19 cellular contexts compared by ENCODE assay signal in the genomic region with DNA sequence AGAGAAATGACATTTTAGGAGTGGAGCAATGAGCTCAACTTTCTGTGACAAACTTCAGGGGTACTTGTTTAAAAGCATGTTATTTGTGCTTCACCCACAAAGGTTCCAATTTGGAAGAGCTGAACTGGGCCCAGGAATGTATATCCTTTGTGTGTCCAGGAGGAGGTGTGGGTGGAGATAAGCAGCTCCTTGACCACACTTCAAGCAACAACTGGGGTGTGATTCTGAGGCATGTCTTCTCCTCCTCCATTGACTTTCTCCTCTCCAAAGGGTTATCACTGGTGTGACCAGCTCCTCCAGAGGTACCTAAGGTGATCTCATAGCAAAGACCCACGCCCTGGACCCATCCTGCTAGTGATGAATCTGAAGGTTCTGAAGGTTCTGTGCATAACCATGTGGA.
A peak's percentile ranks its signal among the peaks of the same experiment; 100 is the strongest.
DNase-seq lines count a peak whose midpoint lies in the region; ATAC-seq and TF ChIP-seq lines count a peak whose summit lies in the region.
"Had no signal": no experiment of that assay in that cellular context is flagged by ENCODE, and none has a peak within 500 bp of the region (broad histone marks: within the 10 kb centered on the region; RNA-seq: fewer than 3 reads in every experiment).

No MANE protein-coding gene starts in this region.

- peak overlapping the region; percentile 73 for H3K27ac ChIP-seq in left ventricle myocardium inferior (replicated peaks)
- H3K27ac ChIP-seq in mesenchymal stem cell (ENCODE audit: low read length, poor library complexity, severe bottlenecking) = no peak overlapping the region
- peak overlapping the region; percentile 44 to 49 for H3K27ac ChIP-seq in aorta (ENCODE audit: low read depth in 1 of 2, low read length in 2 of 2)
- H3K27ac ChIP-seq: foreskin keratinocyte had no signal

- H2BK5ac ChIP-seq in mesenchymal stem cell (ENCODE audit: low read depth, low read length, poor library complexity, severe bottlenecking) = peak overlapping the region; percentile 12

- 94% methylated on average over 1 of the region's 1 CpG for WGBS in mesenchymal stem cell
- 99 to 100% methylated on average over 1 of the region's 1 CpG for WGBS in aorta, 2 donors

- no peak overlapping the region for H2AFZ ChIP-seq in mesenchymal stem cell (ENCODE audit: low read depth, low read length)

- H3K14ac ChIP-seq in mesenchymal stem cell (ENCODE audit: low read length in 2 of 2) = no peak overlapping the region

- H3K27me3 ChIP-seq in left ventricle myocardium inferior (ENCODE audit: low read depth) = no peaks in the 10 kb centered on the region
- H3K27me3 ChIP-seq in mesenchymal stem cell (ENCODE audit: control insufficient read depth in 1 of 2, insufficient read depth in 1 of 2, low read length in 2 of 2) = no peaks in the 10 kb centered on the region
- no peaks in the 10 kb centered on the region for H3K27me3 ChIP-seq in aorta (ENCODE audit: control insufficient read depth in 1 of 2, insufficient read depth in 2 of 2, low read length in 1 of 2)
- H3K27me3 ChIP-seq: foreskin keratinocyte, Peyer's patch had no signal

- H3K36me3 ChIP-seq in left ventricle myocardium inferior (no peaks in the 10 kb centered on the region), mesenchymal stem cell (ENCODE audit: control insufficient read depth in 1 of 2, insufficient read depth in 2 of 2, low read depth in 1 of 2, low read length in 2 of 2) (no peaks in the 10 kb centered on the region), aorta (ENCODE audit: control insufficient read depth in 1 of 2, insufficient read depth in 2 of 2, low read length in 1 of 2) (no peaks in the 10 kb centered on the region)
- H3K36me3 ChIP-seq: Peyer's patch had no signal

- H3K18ac ChIP-seq in mesenchymal stem cell (ENCODE audit: low read depth in 1 of 2, low read length in 2 of 2) = peak overlapping the region; percentile 81 to 89

- H3K4ac ChIP-seq in mesenchymal stem cell (ENCODE audit: low read depth in 1 of 2, low read length in 2 of 2) = peak overlapping the region; percentile 72 to 79

- peak overlapping the region; percentile 72 for H3K9ac ChIP-seq in mesenchymal stem cell (ENCODE audit: low read length)

- no peak overlapping the region for H2AK5ac ChIP-seq in mesenchymal stem cell (ENCODE audit: low read length, severe bottlenecking)

- H3K36me3 Mint-ChIP-seq in activated T-helper 1 cell treated with anti-CD3 and anti-CD28 coated beads, Interleukin-12 subunit alpha, Interleukin-12 subunit beta, Interleukin-2, Interleukin-4 antibody, amounts not matched to agents 30 ng/mL and 10 ng/mL and 1 ng/mL, durations not matched to agents 14 hours and 24 hours and 36 hours (ENCODE audit: low read depth) = no peaks in the 10 kb centered on the region
- H3K36me3 Mint-ChIP-seq: stimulated activated naive B cell treated with anti-CD40 and anti-IgM and Interleukin-4, amounts not matched to agents 10 μg/mL and 1 μg/mL and 100 μg/mL, for 72 hours had no signal

- no peak overlapping the region for H3K4me2 ChIP-seq in mesenchymal stem cell (ENCODE audit: low read length, poor library complexity, severe bottlenecking)

- H3K4me1 ChIP-seq in left ventricle myocardium inferior = peaks cover 73% of the 10 kb centered on the region
- peaks cover 36% of the 10 kb centered on the region for H3K4me1 ChIP-seq in mesenchymal stem cell (ENCODE audit: control insufficient read depth, insufficient read depth, low read depth, low read length)
- peaks cover 0 to 8% of the 10 kb centered on the region in 2 donors for H3K4me1 ChIP-seq in aorta (ENCODE audit: control insufficient read depth in 1 of 2, insufficient read depth in 2 of 2, low read length in 2 of 2)

- no peak overlapping the region for H3K4me3 Mint-ChIP-seq in activated T-helper 1 cell treated with anti-CD3 and anti-CD28 coated beads, Interleukin-12 subunit alpha, Interleukin-12 subunit beta, Interleukin-2, Interleukin-4 antibody, amounts not matched to agents 30 ng/mL and 10 ng/mL and 1 ng/mL, durations not matched to agents 14 hours and 24 hours and 36 hours
- H3K4me3 Mint-ChIP-seq: stimulated activated naive B cell treated with anti-CD40 and anti-IgM and Interleukin-4, amounts not matched to agents 10 μg/mL and 1 μg/mL and 100 μg/mL, for 72 hours had no signal

- H3K23ac ChIP-seq in mesenchymal stem cell (ENCODE audit: low read length in 2 of 2) = no peak overlapping the region

- H2BK120ac ChIP-seq in mesenchymal stem cell (ENCODE audit: low read depth, low read length) = peak overlapping the region; percentile 71

- H3K9me3 ChIP-seq in left ventricle myocardium inferior (replicated peaks) (no peaks in the 10 kb centered on the region), mesenchymal stem cell (ENCODE audit: control insufficient read depth, low read length) (no peaks in the 10 kb centered on the region), aorta (ENCODE audit: control insufficient read depth, low read length) (no peaks in the 10 kb centered on the region)
- H3K9me3 ChIP-seq: Peyer's patch had no signal

- H2BK15ac ChIP-seq in mesenchymal stem cell (ENCODE audit: low read depth, poor library complexity, severe bottlenecking) = no peak overlapping the region

- peak overlapping the region; percentile 66 to 90 for H2BK12ac ChIP-seq in mesenchymal stem cell (ENCODE audit: low read length in 2 of 2)

- peak overlapping the region; percentile 36 for H3K27ac Mint-ChIP-seq in activated T-helper 1 cell treated with anti-CD3 and anti-CD28 coated beads, Interleukin-12 subunit alpha, Interleukin-12 subunit beta, Interleukin-2, Interleukin-4 antibody, amounts not matched to agents 30 ng/mL and 10 ng/mL and 1 ng/mL, durations not matched to agents 14 hours and 24 hours and 36 hours
- H3K27ac Mint-ChIP-seq: stimulated activated naive B cell treated with anti-CD40 and anti-IgM and Interleukin-4, amounts not matched to agents 10 μg/mL and 1 μg/mL and 100 μg/mL, for 72 hours had no signal

- H3K4me3 ChIP-seq in left ventricle myocardium inferior (no peak overlapping the region), mesenchymal stem cell (ENCODE audit: insufficient read depth in 1 of 2, low read depth in 1 of 2, low read length in 2 of 2) (no peak overlapping the region), aorta (ENCODE audit: low read length in 2 of 2) (no peak overlapping the region)
- H3K4me3 ChIP-seq: Peyer's patch had no signal

- intact Hi-C loops in left ventricle myocardium inferior (cut with micrococcal nuclease) = no loop called here
- intact Hi-C loops in Right ventricle myocardium superior (cut with DNase I) = no loop called here
- intact Hi-C loops in activated T-helper 1 cell treated with anti-CD3 and anti-CD28 coated beads, Interleukin-12 subunit alpha, Interleukin-12 subunit beta, Interleukin-2, Interleukin-4 antibody, amounts not matched to agents 30 ng/mL and 10 ng/mL and 1 ng/mL, durations not matched to agents 14 hours and 24 hours and 36 hours (cut with micrococcal nuclease) = loop anchor here (1.0 to 5.0 kb wide), 3 partner anchors 61 to 225 kb away; partner anchors contain the start of gene CD93
- intact Hi-C loops in aorta (cut with DNase I) = loop anchor here (2.0 to 5.0 kb wide), 3 partner anchors 84 to 110 kb away; no protein-coding TSS in a partner anchor

- no peaks in the 10 kb centered on the region for H3K79me1 ChIP-seq in mesenchymal stem cell (replicated peaks; ENCODE audit: low read length, poor library complexity, severe bottlenecking)

- peaks cover 85% of the 10 kb centered on the region for H3K4me1 Mint-ChIP-seq in activated T-helper 1 cell treated with anti-CD3 and anti-CD28 coated beads, Interleukin-12 subunit alpha, Interleukin-12 subunit beta, Interleukin-2, Interleukin-4 antibody, amounts not matched to agents 30 ng/mL and 10 ng/mL and 1 ng/mL, durations not matched to agents 14 hours and 24 hours and 36 hours (ENCODE audit: low read depth)

- no peak overlapping the region for H4K8ac ChIP-seq in mesenchymal stem cell (ENCODE audit: low read length)

- no peak for TF ChIP-seq CTCF in left ventricle myocardium inferior (IDR thresholded peaks at IDR 0.05; ENCODE audit: borderline replicate concordance)

- no peaks in the 10 kb centered on the region for H3K9me3 Mint-ChIP-seq in activated T-helper 1 cell treated with anti-CD3 and anti-CD28 coated beads, Interleukin-12 subunit alpha, Interleukin-12 subunit beta, Interleukin-2, Interleukin-4 antibody, amounts not matched to agents 30 ng/mL and 10 ng/mL and 1 ng/mL, durations not matched to agents 14 hours and 24 hours and 36 hours
- H3K9me3 Mint-ChIP-seq: stimulated activated naive B cell treated with anti-CD40 and anti-IgM and Interleukin-4, amounts not matched to agents 10 μg/mL and 1 μg/mL and 100 μg/mL, for 72 hours had no signal

- H4K91ac ChIP-seq in mesenchymal stem cell (ENCODE audit: low read length) = peak overlapping the region; percentile 78

- ATAC-seq in Right ventricle myocardium superior (ENCODE audit: poor library complexity) = no peak
- ATAC-seq in aorta (ENCODE audit: low FRiP score) = no peak
- no peak for ATAC-seq in GM21723 (IDR thresholded peaks at IDR 0.05; ENCODE audit: unreplicated experiment)
- ATAC-seq: foreskin keratinocyte; stimulated activated naive B cell treated with anti-CD40 and anti-IgM and Interleukin-4, amounts not matched to agents 10 μg/mL and 1 μg/mL and 100 μg/mL, for 72 hours had no signal

- peaks cover 12% of the 10 kb centered on the region for H3K27me3 Mint-ChIP-seq in activated T-helper 1 cell treated with anti-CD3 and anti-CD28 coated beads, Interleukin-12 subunit alpha, Interleukin-12 subunit beta, Interleukin-2, Interleukin-4 antibody, amounts not matched to agents 30 ng/mL and 10 ng/mL and 1 ng/mL, durations not matched to agents 14 hours and 24 hours and 36 hours (ENCODE audit: insufficient read depth)

- DNase-seq in left ventricle myocardium inferior (no peak), Right ventricle myocardium superior (no peak), mesenchymal stem cell (no peak), aorta (no peak), anterior cingulate cortex (lab: John Stamatoyannopoulos, UW) (no peak), SIG-M5 treated with dmso at 0.1 percent for 504 hours (lab: John Stamatoyannopoulos, UW; ENCODE audit: unreplicated experiment) (no peak)
- DNase-seq in activated T-helper 1 cell treated with anti-CD3 and anti-CD28 coated beads, Interleukin-12 subunit alpha, Interleukin-12 subunit beta, Interleukin-2, Interleukin-4 antibody, amounts not matched to agents 30 ng/mL and 10 ng/mL and 1 ng/mL, durations not matched to agents 14 hours and 24 hours and 36 hours (ENCODE audit: low spot score) = no peak
- DNase-seq: activated effector memory CD4-positive, alpha-beta T cell treated with Interleukin-2 at 50 U/mL for 16 hours; amygdala; foreskin keratinocyte; H7; KG1; NCI-H1105 treated with DMSO at 0.1 percent for 48 hours; NCI-H2171 treated with DMSO at 0.1 percent for 48 hours; NCI-H748 treated with DMSO at 0.1 percent for 48 hours; stimulated activated naive B cell treated with anti-CD40 and anti-IgM and Interleukin-4, amounts not matched to agents 10 μg/mL and 1 μg/mL and 100 μg/mL, for 72 hours; SW 1271 had no signal

Comparison
In these comparisons a context has a peak if more than half of its experiments do, and no peak if none do; other contexts are left out.
1. intact Hi-C loops: an anchor here in activated T-helper 1 cell treated with anti-CD3 and anti-CD28 coated beads, Interleukin-12 subunit alpha, Interleukin-12 subunit beta, Interleukin-2, Interleukin-4 antibody, amounts not matched to agents 30 ng/mL and 10 ng/mL and 1 ng/mL, durations not matched to agents 14 hours and 24 hours and 36 hours (1.0 to 5.0 kb wide) and aorta (2.0 to 5.0 kb wide); none called in left ventricle myocardium inferior and Right ventricle myocardium superior.